In genomic region chr17:50955160-50955559, GRCh38 we compare ENCODE assay signal across 12 cellular contexts.
DNase-seq lines count a peak whose midpoint lies in the region; ATAC-seq and TF ChIP-seq lines count a peak whose summit lies in the region.
"Had no signal": no experiment of that assay in that cellular context is flagged by ENCODE, and none has a peak within 500 bp of the region (broad histone marks: within the 10 kb centered on the region; RNA-seq: fewer than 3 reads in every experiment).

No MANE protein-coding gene starts in this region.

- peak overlapping the region; percentile 75 to 99 (median 95) for H3K27ac ChIP-seq in adrenal gland
- H3K27ac ChIP-seq in skeletal muscle tissue (ENCODE audit: low read depth, low read length): peak overlapping the region; percentile 95

- H3K9me3 ChIP-seq in adrenal gland (replicated peaks in 1 of 3) (no peaks in the 10 kb centered on the region), skeletal muscle tissue (ENCODE audit: control insufficient read depth in 3 of 3, low read length in 3 of 3) (no peaks in the 10 kb centered on the region)

- H3K27me3 ChIP-seq in H7 (ENCODE audit: control insufficient read depth, insufficient read depth, low read length): no peaks in the 10 kb centered on the region
- no peaks in the 10 kb centered on the region for H3K27me3 ChIP-seq in adrenal gland
- no peaks in the 10 kb centered on the region for H3K27me3 ChIP-seq in skeletal muscle tissue (ENCODE audit: control insufficient read depth in 3 of 3, insufficient read depth in 3 of 3, low read length in 3 of 3)

- H3K4me3 ChIP-seq in H7 (ENCODE audit: insufficient read depth, low read depth, low read length): no peak overlapping the region
- H3K4me3 ChIP-seq in adrenal gland: no peak overlapping the region
- H3K4me3 ChIP-seq in skeletal muscle tissue (ENCODE audit: low read length in 3 of 3): peak overlapping the region in 2 of 3 donors; percentile 17 to 24

- ATAC-seq in left lobe of liver: no peak
- ATAC-seq: CD8-positive, alpha-beta T cell had no signal

- peak overlapping the region; percentile 76 to 86 (median 82) for H3K9ac ChIP-seq in skeletal muscle tissue (ENCODE audit: low read depth in 1 of 3, low read length in 3 of 3)

- no peak for TF ChIP-seq POLR2A in adrenal gland (IDR thresholded peaks at IDR 0.05)

- 61 to 73% (median 68%) methylated on average over 6 to 8 of the region's 8 CpGs for WGBS in adrenal gland, 4 donors

- H3K4me1 ChIP-seq in adrenal gland (replicated peaks in 1 of 2) (peaks cover 45 to 52% of the 10 kb centered on the region in 2 donors), skeletal muscle tissue (ENCODE audit: control insufficient read depth in 3 of 3, insufficient read depth in 3 of 3, low read length in 3 of 3) (peaks cover 51 to 63% (median 60%) of the 10 kb centered on the region in 3 donors)

- no peak for TF ChIP-seq CTCF in adrenal gland (IDR thresholded peaks at IDR 0.05)

- intact Hi-C loops in adrenal gland (cut with DNase I): loop anchor here in 1 of 2 donors (5.0 kb wide), 1 partner anchor 103 kb away; no protein-coding TSS in a partner anchor

- no peaks in the 10 kb centered on the region; the same call in 1 of the 2 replicates for H3K36me3 ChIP-seq in H7 (replicated peaks; ENCODE audit: control insufficient read depth, insufficient read depth, low read length)
- H3K36me3 ChIP-seq in adrenal gland (replicated peaks in 1 of 2): no peaks in the 10 kb centered on the region
- peaks cover 0 to 4% (median 0%) of the 10 kb centered on the region in 3 donors for H3K36me3 ChIP-seq in skeletal muscle tissue (ENCODE audit: control insufficient read depth in 3 of 3, insufficient read depth in 3 of 3, low read length in 3 of 3)

- DNase-seq in H7 (peak; percentile 25), adrenal gland (peak in 4 of 7 donors; percentile 35 to 69 (median 48)), left lobe of liver (ENCODE audit: low spot score) (peak; percentile 47), hippocampal formation (lab: John Stamatoyannopoulos, UW) (no peak), DMS 273 (lab: John Stamatoyannopoulos, UW; ENCODE audit: unreplicated experiment) (no peak)
- no peak for DNase-seq in stimulated activated CD4-positive, alpha-beta T cell treated with anti-CD3 and anti-CD28 coated beads, Interleukin-4, amount 100 ng/mL, for 24 hours
- DNase-seq in stimulated activated CD4-positive, alpha-beta T cell treated with anti-CD3 and anti-CD28 coated beads, Interleukin-2, amount 100 ng/mL, for 48 hours: no peak
- DNase-seq: anterior cingulate cortex; CD8-positive, alpha-beta T cell; NCI-H1092 treated with DMSO at 0.1 percent for 48 hours; NCI-H524 treated with DMSO at 0.1 percent for 48 hours had no signal

Comparison
In these comparisons a context has a peak if more than half of its experiments do, and no peak if none do; other contexts are left out.
1. DNase-seq: peak in H7 (single experiment), adrenal gland (4 of 7) and left lobe of liver (single experiment); none in hippocampal formation (0 of 2), stimulated activated CD4-positive, alpha-beta T cell treated with anti-CD3 and anti-CD28 coated beads, Interleukin-4, amount 100 ng/mL, for 24 hours (single experiment), stimulated activated CD4-positive, alpha-beta T cell treated with anti-CD3 and anti-CD28 coated beads, Interleukin-2, amount 100 ng/mL, for 48 hours (0 of 2) and DMS 273 (single experiment).
2. H3K4me3 ChIP-seq: peak in skeletal muscle tissue (2 of 3); none in H7 (single experiment) and adrenal gland (0 of 4).